ENCODE assay signal across 8 cellular contexts in genomic region chr19:57803594-57804325, GRCh38. TPM values are rescaled to one million over a fixed set of nuclear protein-coding genes. Genes with fewer than 3 reads are reported as not detected.
A peak's percentile ranks its signal among the peaks of the same experiment; 100 is the strongest.
DNase-seq lines count a peak whose midpoint lies in the region; ATAC-seq and TF ChIP-seq lines count a peak whose summit lies in the region.

No MANE protein-coding gene starts in this region.

- no peaks in the 10 kb centered on the region for H3K9me3 ChIP-seq in transverse colon

- TF ChIP-seq POLR2A in transverse colon (IDR thresholded peaks at IDR 0.05): no peak

- peak overlapping the region; percentile 27 to 42 for H3K4me3 Mint-ChIP-seq in effector memory CD8-positive, alpha-beta T cell
- peak overlapping the region; percentile 72 for H3K4me3 Mint-ChIP-seq in memory B cell

- H3K36me3 ChIP-seq in transverse colon: peaks cover 0 to 22% (median 4%) of the 10 kb centered on the region in 4 donors

- no peak for TF ChIP-seq CTCF in transverse colon (IDR thresholded peaks at IDR 0.05)
- no peak for TF ChIP-seq CTCF in GM10266 (IDR thresholded peaks at IDR 0.05; ENCODE audit: control insufficient read depth, insufficient read depth, low read depth, missing control alignments)

- H3K27me3 ChIP-seq in transverse colon: no peaks in the 10 kb centered on the region

- WGBS in transverse colon (ENCODE audit: low coverage in 1 of 2), 2 donors: 8 to 12% methylated on average over 5 to 19 of the region's 19 CpGs

- H3K4me3 ChIP-seq in transverse colon: peak overlapping the region; percentile 48 to 72 (median 56)

- H3K4me1 ChIP-seq in transverse colon: peaks cover 0 to 72% (median 52%) of the 10 kb centered on the region in 4 donors

- intact Hi-C loops in transverse colon (cut with DNase I; ENCODE audit: low total_unique reads): no loop called here

- H3K27ac ChIP-seq in transverse colon: peak overlapping the region; percentile 91 to 94 (median 92)

- no peaks in the 10 kb centered on the region for H3K9me3 Mint-ChIP-seq in effector memory CD8-positive, alpha-beta T cell
- H3K9me3 Mint-ChIP-seq in memory B cell: no peaks in the 10 kb centered on the region

- no peak for TF ChIP-seq EP300 in transverse colon (IDR thresholded peaks at IDR 0.05; ENCODE audit: low read depth)

- H3K4me1 Mint-ChIP-seq in effector memory CD8-positive, alpha-beta T cell (ENCODE audit: low read depth in 2 of 2): peaks cover 7 to 8% of the 10 kb centered on the region in 2 donors
- peaks cover 23% of the 10 kb centered on the region for H3K4me1 Mint-ChIP-seq in memory B cell

- H3K36me3 Mint-ChIP-seq in effector memory CD8-positive, alpha-beta T cell (ENCODE audit: insufficient read depth): no peaks in the 10 kb centered on the region
- H3K36me3 Mint-ChIP-seq in memory B cell: peaks cover 10% of the 10 kb centered on the region

- ATAC-seq in effector memory CD8-positive, alpha-beta T cell (replicated peaks): no peak
- ATAC-seq in memory B cell (ENCODE audit: low read depth) (no peak), HG03521 (IDR thresholded peaks at IDR 0.05; ENCODE audit: unreplicated experiment) (no peak)

- no peaks in the 10 kb centered on the region for H3K27me3 Mint-ChIP-seq in effector memory CD8-positive, alpha-beta T cell
- no peaks in the 10 kb centered on the region for H3K27me3 Mint-ChIP-seq in memory B cell

- DNase-seq in Daoy (ENCODE audit: low read depth): peak; percentile 71
- DNase-seq in NCI-H69 (lab: John Stamatoyannopoulos, UW): peak; percentile 23
- no peak for DNase-seq in effector memory CD8-positive, alpha-beta T cell
- DNase-seq in memory B cell (ENCODE audit: low spot score in 2 of 2): no peak
- DNase-seq in transverse colon: peak; percentile 26
- no peak for DNase-seq in GM10266 (ENCODE audit: extremely low spot score)
- DNase-seq in NOMO-1 (lab: John Stamatoyannopoulos, UW; ENCODE audit: unreplicated experiment in 2 of 2): no peak

- in situ Hi-C loops in transverse colon (cut with MboI; ENCODE audit: low pct_ligation_motif_present in 1 of 4, low pct_unique_long_range_greater_than_20kb in 1 of 4, low sequenced_read_pairs in 3 of 4): no loop called here

- H3K27ac Mint-ChIP-seq in effector memory CD8-positive, alpha-beta T cell: peak overlapping the region in 1 of 2 donors; percentile 24
- H3K27ac Mint-ChIP-seq in memory B cell: peak overlapping the region; percentile 33

RNA-seq across cellular contexts. Expression of gene ZNF552, which starts 11.0 kb away (rescaled TPM):
- 4.4 and 4.5 TPM in 2 replicates for total RNA-seq in Daoy (2014; rRNA removed; shearing (Covaris generic))
- total RNA-seq in transverse colon: 100 to 1,000 TPM in 1 of 4 donors, 10 to 100 TPM in 3; 41.2 to 145 (median 68.8) TPM

RNA-seq across cellular contexts. Expression of gene ZNF587B, which starts 26.3 kb away (rescaled TPM):
- total RNA-seq in Daoy (2014; rRNA removed; shearing (Covaris generic)): 14.9 and 16.9 TPM in 2 replicates
- total RNA-seq in transverse colon: 10 to 100 TPM; 16.1 to 34.4 (median 22.0) TPM

RNA-seq across cellular contexts. Expression of gene ZNF586, which starts 34.3 kb away (rescaled TPM):
- 12.8 and 13.3 TPM in 2 replicates for total RNA-seq in Daoy (2014; rRNA removed; shearing (Covaris generic))
- 10 to 100 TPM; 20.8 to 79.2 (median 27.3) TPM for total RNA-seq in transverse colon

RNA-seq across cellular contexts. Expression of gene ZNF587, which starts 45.9 kb away (rescaled TPM):
- total RNA-seq in Daoy (2014; rRNA removed; shearing (Covaris generic)): 11.2 and 20.4 TPM in 2 replicates
- 10 to 100 TPM; 22.4 to 61.0 (median 44.8) TPM for total RNA-seq in transverse colon

RNA-seq across cellular contexts. Expression of gene ZNF776, which starts 57.1 kb away (rescaled TPM):
- 8.1 and 17.7 TPM in 2 replicates for total RNA-seq in Daoy (2014; rRNA removed; shearing (Covaris generic))
- 100 to 1,000 TPM in 1 of 4 donors, 10 to 100 TPM in 3; 15.0 to 120 (median 16.7) TPM for total RNA-seq in transverse colon

Comparison
In these comparisons a context has a peak if more than half of its experiments do, and no peak if none do; other contexts are left out.
1. DNase-seq: peak in Daoy (single experiment), NCI-H69 (single experiment) and transverse colon (single experiment); none in effector memory CD8-positive, alpha-beta T cell (0 of 3), memory B cell (0 of 2), GM10266 (single experiment) and NOMO-1 (0 of 2).